ENCODE assay signal across 26 cellular contexts in the genomic region with DNA sequence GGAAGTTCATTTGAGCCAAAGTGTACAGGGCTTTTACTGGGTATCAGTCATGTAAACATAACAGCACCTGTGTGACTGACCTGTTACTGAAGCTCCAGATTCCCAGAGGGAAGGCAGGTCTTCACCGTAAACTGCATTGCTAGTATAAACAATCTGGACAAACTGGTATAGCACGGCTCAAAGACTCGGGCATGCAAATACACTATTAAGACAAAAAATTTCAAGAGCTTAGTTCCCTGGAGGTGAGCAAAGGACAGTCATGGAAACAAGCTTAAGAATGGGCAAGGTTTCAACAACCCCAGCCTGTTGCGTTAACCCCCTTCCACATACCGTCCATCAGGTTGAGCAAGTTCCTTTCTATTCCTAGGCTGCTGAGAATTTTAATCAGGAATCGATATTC.
"Had no signal": no experiment of that assay in that cellular context is flagged by ENCODE, and none has a peak within 500 bp of the region (broad histone marks: within the 10 kb centered on the region; RNA-seq: fewer than 3 reads in every experiment).

No MANE protein-coding gene starts in this region.

- FAIRE-seq: endothelial cell of umbilical vein, frontal cortex, small intestine had no signal

- H3K4me3 Mint-ChIP-seq: activated naive CD8-positive, alpha-beta T cell treated with anti-CD3 and anti-CD28 coated beads for 36 hours; activated T-cell treated with anti-CD3 and anti-CD28 coated beads, Interleukin-2, amount 50 U/mL, for 72 hours; effector memory CD8-positive, alpha-beta T cell; nephron; stimulated activated memory B cell treated with anti-CD40 and anti-IgM and Interleukin-4, amounts not matched to agents 10 μg/mL and 1 μg/mL and 100 μg/mL, for 72 hours; stimulated activated naive CD8-positive, alpha-beta T cell treated with anti-CD3 and anti-CD28 coated beads, Interleukin-15, amount 100 ng/mL, for 72 hours had no signal

- H3K9me3 ChIP-seq: body of pancreas, sigmoid colon had no signal

- H3K27me3 ChIP-seq: adrenal gland, body of pancreas, neutrophil, sigmoid colon had no signal

- H3K4me1 ChIP-seq: adrenal gland, body of pancreas, sigmoid colon had no signal

- DNase-seq: activated CD4-positive, alpha-beta T cell treated with anti-CD3 and anti-CD28 coated beads for 4 hours; activated CD4-positive, alpha-beta T cell treated with anti-CD3 and anti-CD28 coated beads, Interleukin-2, amount 50 U/mL, for 4 hours; activated naive CD4-positive, alpha-beta T cell treated with Interleukin-2 at 50 U/mL for 16 hours; activated naive CD8-positive, alpha-beta T cell treated with anti-CD3 and anti-CD28 coated beads for 36 hours; activated T-cell treated with anti-CD3 and anti-CD28 coated beads for 4 hours; activated T-cell treated with anti-CD3 and anti-CD28 coated beads, Interleukin-2, amount 50 U/mL, for 72 hours; adrenal gland; aorta; body of pancreas; cortex of kidney; effector memory CD8-positive, alpha-beta T cell; left ventricle myocardium superior; mammary epithelial cell; retina; sigmoid colon; small intestine; stimulated activated CD4-positive, alpha-beta T cell treated with anti-CD3 and anti-CD28 coated beads, Interleukin-1b, Interleukin-23, amount 100 ng/mL, for 48 hours; stimulated activated CD4-positive, alpha-beta T cell treated with anti-CD3 and anti-CD28 coated beads, Interleukin-4, amount 100 ng/mL, for 4 hours; stimulated activated CD8-positive, alpha-beta memory T cell treated with anti-CD3 and anti-CD28 coated beads, Interleukin-4, amount 100 ng/mL, for 48 hours; stimulated activated naive CD8-positive, alpha-beta T cell treated with anti-CD3 and anti-CD28 coated beads, Interleukin-15, amount 100 ng/mL, for 72 hours; substantia nigra had no signal

- H3K27ac Mint-ChIP-seq: activated naive CD8-positive, alpha-beta T cell treated with anti-CD3 and anti-CD28 coated beads for 36 hours; activated T-cell treated with anti-CD3 and anti-CD28 coated beads, Interleukin-2, amount 50 U/mL, for 72 hours; effector memory CD8-positive, alpha-beta T cell; nephron; stimulated activated memory B cell treated with anti-CD40 and anti-IgM and Interleukin-4, amounts not matched to agents 10 μg/mL and 1 μg/mL and 100 μg/mL, for 72 hours; stimulated activated naive CD8-positive, alpha-beta T cell treated with anti-CD3 and anti-CD28 coated beads, Interleukin-15, amount 100 ng/mL, for 72 hours had no signal

- H3K36me3 ChIP-seq: adrenal gland had no signal

- H3K27me3 Mint-ChIP-seq: activated naive CD8-positive, alpha-beta T cell treated with anti-CD3 and anti-CD28 coated beads for 36 hours; effector memory CD8-positive, alpha-beta T cell; stimulated activated memory B cell treated with anti-CD40 and anti-IgM and Interleukin-4, amounts not matched to agents 10 μg/mL and 1 μg/mL and 100 μg/mL, for 72 hours; stimulated activated naive CD8-positive, alpha-beta T cell treated with anti-CD3 and anti-CD28 coated beads, Interleukin-15, amount 100 ng/mL, for 72 hours had no signal

- ATAC-seq: activated T-cell treated with anti-CD3 and anti-CD28 coated beads, Interleukin-2, amount 50 U/mL, for 72 hours; body of pancreas; effector memory CD8-positive, alpha-beta T cell; left ventricle myocardium superior; stimulated activated memory B cell treated with anti-CD40 and anti-IgM and Interleukin-4, amounts not matched to agents 10 μg/mL and 1 μg/mL and 100 μg/mL, for 72 hours; stimulated activated naive CD8-positive, alpha-beta T cell treated with anti-CD3 and anti-CD28 coated beads, Interleukin-15, amount 100 ng/mL, for 72 hours had no signal

- H3K4me3 ChIP-seq: adrenal gland, body of pancreas, sigmoid colon had no signal

- H3K4me1 Mint-ChIP-seq: nephron had no signal

- H3K27ac ChIP-seq: adrenal gland, body of pancreas, neutrophil, sigmoid colon had no signal
